In genomic region chr3:10223676-10224639, GRCh38 we compare ENCODE assay signal across 1 cellular context.
TF ChIP-seq lines count a peak whose summit lies in the region.

No MANE protein-coding gene starts in this region.

TF ChIP-seq in IMR-90, 13 proteins besides CTCF, POLR2A, EP300 and RAD21:
- TF ChIP-seq RCOR1 (IDR thresholded peaks at IDR 0.05; ENCODE audit: insufficient replicate concordance, low read length) (no peak), FOS (IDR thresholded peaks at IDR 0.05; ENCODE audit: low read depth, low read length) (no peak)
